Comparison of ENCODE assay signal across 8 cellular contexts in the genomic region with DNA sequence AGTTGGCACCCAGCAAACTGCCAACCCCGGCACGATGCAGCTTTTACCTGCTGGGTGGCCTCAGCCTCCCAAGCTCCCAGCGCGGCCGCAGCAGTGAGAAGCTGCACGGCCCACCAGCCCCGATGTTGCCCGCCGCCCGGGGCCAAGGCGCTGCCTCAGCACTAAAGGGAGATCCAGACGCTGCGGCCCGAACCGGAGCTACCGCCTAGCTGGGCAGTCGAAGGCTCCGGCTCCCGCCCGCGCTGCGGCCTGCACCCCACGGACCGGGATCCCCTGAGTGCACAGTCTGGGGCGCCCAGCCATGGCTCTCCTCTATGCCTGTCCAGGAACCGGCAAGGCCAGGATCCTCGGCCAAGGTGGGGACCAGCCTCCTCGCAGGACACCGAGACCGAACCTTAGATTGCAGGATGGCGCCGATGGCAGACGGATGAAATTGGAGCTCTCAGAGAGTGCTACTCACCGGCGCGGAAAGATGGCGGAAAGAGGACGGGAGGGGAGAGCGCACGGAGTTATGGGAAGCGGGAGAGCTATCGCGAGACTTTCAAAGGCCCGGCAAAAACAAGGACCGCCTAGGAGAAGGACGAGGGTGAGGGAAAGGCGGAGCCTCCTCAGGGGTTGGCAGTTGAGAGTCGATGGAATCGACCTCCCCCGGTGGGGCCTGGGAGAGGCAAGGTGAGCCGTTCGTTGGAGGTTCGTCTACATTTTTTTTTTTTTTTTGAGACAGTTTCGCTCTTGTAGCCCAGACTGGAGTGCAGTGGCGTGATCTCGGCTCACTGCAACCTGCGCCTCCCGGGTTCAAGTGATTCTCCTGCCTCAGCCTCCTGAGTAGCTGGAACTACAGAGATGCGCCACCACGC. TPM values are rescaled to one million over a fixed set of nuclear protein-coding genes. Genes with fewer than 3 reads are reported as not detected.
DNase-seq lines count a peak whose midpoint lies in the region; ATAC-seq and TF ChIP-seq lines count a peak whose summit lies in the region.

A gene (minus strand): TSS at position 485 of the 857 bp plus-strand sequence. CDS start 1,221 bp downstream, outside the sequence.

- no peaks in the 10 kb centered on the region for H3K9me3 Mint-ChIP-seq in T-helper 2 cell treated with Interferon-gamma antibody and Interleukin-4, amounts not matched to agents 5 μg/mL and 100 μg/mL, for 36 hours

- H3K4me1 ChIP-seq in ascending aorta, result peaks cover 6 to 24% of the 10 kb centered on the region in 2 donors
- no peaks in the 10 kb centered on the region for H3K4me1 ChIP-seq in right cardiac atrium (ENCODE audit: control insufficient read depth, insufficient read depth, low read length)
- peaks cover 49% of the 10 kb centered on the region for H3K4me1 ChIP-seq in vagina

- DNase-seq in NCI-H1930 (lab: John Stamatoyannopoulos, UW) (peak; percentile 98), ascending aorta (ENCODE audit: low spot score in 2 of 2) (peak; percentile 77 to 97), right cardiac atrium (peak; percentile 94 to 97 (median 95)), putamen (ENCODE audit: low spot score) (peak; percentile 96), vagina (ENCODE audit: extremely low spot score in 2 of 2) (peak in 1 of 2 donors; percentile 97)
- peak; percentile 91 for DNase-seq in T-helper 2 cell treated with Interferon-gamma antibody and Interleukin-4, amounts not matched to agents 5 μg/mL and 100 μg/mL, for 36 hours (ENCODE audit: low spot score)

- peak within 1 kb of the TSS; percentile 62 to 79 for H3K27ac ChIP-seq in ascending aorta
- H3K27ac ChIP-seq in right cardiac atrium (ENCODE audit: low read length), result peak within 1 kb of the TSS; percentile 63
- H3K27ac ChIP-seq in vagina, result peak within 1 kb of the TSS; percentile 81

- 3% methylated on average over 60 of the region's 60 CpGs for WGBS in right cardiac atrium

- ATAC-seq in GM18502 (IDR thresholded peaks at IDR 0.05; ENCODE audit: poor library complexity, unreplicated experiment) (peak; percentile 85), HG02970 (IDR thresholded peaks at IDR 0.05; ENCODE audit: low FRiP score, unreplicated experiment) (peak; percentile 87), right cardiac atrium (peak; percentile 99)

- H3K4me3 Mint-ChIP-seq in T-helper 2 cell treated with Interferon-gamma antibody and Interleukin-4, amounts not matched to agents 5 μg/mL and 100 μg/mL, for 36 hours, result peak within 1 kb of the TSS; percentile 99

- H3K27me3 Mint-ChIP-seq in T-helper 2 cell treated with Interferon-gamma antibody and Interleukin-4, amounts not matched to agents 5 μg/mL and 100 μg/mL, for 36 hours (ENCODE audit: low read depth), result no peaks in the 10 kb centered on the region

- peaks cover 85% of the 10 kb centered on the region for H3K36me3 Mint-ChIP-seq in T-helper 2 cell treated with Interferon-gamma antibody and Interleukin-4, amounts not matched to agents 5 μg/mL and 100 μg/mL, for 36 hours (ENCODE audit: low read depth)

- H3K27ac Mint-ChIP-seq in T-helper 2 cell treated with Interferon-gamma antibody and Interleukin-4, amounts not matched to agents 5 μg/mL and 100 μg/mL, for 36 hours, result peak within 1 kb of the TSS; percentile 94

- peak in 1 of 2 donors; percentile 57 for TF ChIP-seq POLR2A in vagina (IDR thresholded peaks at IDR 0.05)

- TF ChIP-seq CTCF in ascending aorta (IDR thresholded peaks at IDR 0.05) (no peak), vagina (IDR thresholded peaks at IDR 0.05) (no peak)

- H3K27me3 ChIP-seq in ascending aorta (no peaks in the 10 kb centered on the region), right cardiac atrium (ENCODE audit: control insufficient read depth, insufficient read depth) (no peaks in the 10 kb centered on the region), vagina (no peaks in the 10 kb centered on the region)

- H3K4me1 Mint-ChIP-seq in T-helper 2 cell treated with Interferon-gamma antibody and Interleukin-4, amounts not matched to agents 5 μg/mL and 100 μg/mL, for 36 hours (ENCODE audit: low read depth), result peaks cover 46% of the 10 kb centered on the region

- H3K4me3 ChIP-seq in ascending aorta (peak within 1 kb of the TSS; percentile 69 to 72), right cardiac atrium (ENCODE audit: low read length) (peak within 1 kb of the TSS; percentile 62), vagina (peak within 1 kb of the TSS; percentile 63 to 75)

- intact Hi-C loops in ascending aorta (cut with DNase I) (loop anchor here (1.0 to 10.0 kb wide), 2 partner anchors 11 to 1455 kb away; a partner anchor contains a TSS), right cardiac atrium (cut with DNase I) (no loop called here), vagina (cut with DNase I) (no loop called here)

- H3K9me3 ChIP-seq in ascending aorta (no peaks in the 10 kb centered on the region), right cardiac atrium (ENCODE audit: control insufficient read depth, low read length) (no peaks in the 10 kb centered on the region), vagina (no peaks in the 10 kb centered on the region)

- H3K36me3 ChIP-seq in ascending aorta (peaks cover 57 to 65% of the 10 kb centered on the region in 2 donors), vagina (peaks cover 0 to 65% of the 10 kb centered on the region in 2 donors)

RNA-seq across cellular contexts. Expression of the gene that starts here (rescaled TPM):
- total RNA-seq in ascending aorta, result 540 TPM
- total RNA-seq in right cardiac atrium, result 100 to 1,000 TPM; 733 to 867 (median 818) TPM
- 2,243 TPM for polyA plus RNA-seq in right cardiac atrium
- 1,238 TPM for total RNA-seq in vagina
